ENCODE assay signal across 1 cellular context in the genomic region with DNA sequence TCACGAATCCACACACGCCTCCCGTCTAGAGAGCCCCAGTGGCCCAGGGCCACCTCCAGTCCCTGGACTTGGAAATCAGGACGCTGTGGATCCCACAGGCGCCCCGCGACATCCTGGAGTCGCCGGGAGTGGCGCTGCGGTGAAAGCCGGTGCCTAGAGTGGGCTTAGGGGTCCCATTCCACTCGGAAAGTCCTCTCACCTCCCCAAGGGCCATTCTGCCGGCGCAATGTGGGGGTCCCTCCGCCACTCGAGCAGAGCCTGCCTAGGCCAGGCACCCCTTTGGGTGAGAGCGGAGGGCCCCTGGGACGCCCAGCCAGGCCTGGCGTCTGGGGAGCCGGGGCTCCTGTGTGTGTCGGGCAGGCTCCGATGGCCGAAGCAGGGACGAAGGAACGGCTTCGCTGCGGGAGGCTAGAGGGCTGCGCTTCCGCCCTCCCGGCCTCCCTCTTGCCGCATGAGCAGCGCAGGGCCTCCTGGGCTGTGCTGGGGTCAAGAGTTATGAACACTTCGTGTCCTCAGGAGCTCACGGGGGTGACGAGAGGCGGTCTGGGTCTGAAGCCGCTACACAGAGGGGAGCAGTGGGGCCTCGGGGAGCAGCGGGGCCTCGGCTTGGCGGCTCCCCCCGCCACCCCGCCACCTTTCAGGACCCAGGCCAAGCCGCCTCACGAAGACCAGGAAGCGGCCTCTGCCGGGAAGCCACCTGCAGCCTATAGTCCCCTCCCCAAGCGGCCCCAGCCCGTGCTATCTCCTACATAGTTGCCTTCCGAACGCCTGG.
TF ChIP-seq lines count a peak whose summit lies in the region.

No MANE protein-coding gene starts in this region.

TF ChIP-seq in GM23338, 12 proteins besides CTCF, POLR2A, EP300 and RAD21 (continued from another document):
- TF ChIP-seq, protein P1, sequence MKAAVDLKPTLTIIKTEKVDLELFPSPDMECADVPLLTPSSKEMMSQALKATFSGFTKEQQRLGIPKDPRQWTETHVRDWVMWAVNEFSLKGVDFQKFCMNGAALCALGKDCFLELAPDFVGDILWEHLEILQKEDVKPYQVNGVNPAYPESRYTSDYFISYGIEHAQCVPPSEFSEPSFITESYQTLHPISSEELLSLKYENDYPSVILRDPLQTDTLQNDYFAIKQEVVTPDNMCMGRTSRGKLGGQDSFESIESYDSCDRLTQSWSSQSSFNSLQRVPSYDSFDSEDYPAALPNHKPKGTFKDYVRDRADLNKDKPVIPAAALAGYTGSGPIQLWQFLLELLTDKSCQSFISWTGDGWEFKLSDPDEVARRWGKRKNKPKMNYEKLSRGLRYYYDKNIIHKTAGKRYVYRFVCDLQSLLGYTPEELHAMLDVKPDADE (IDR thresholded peaks at IDR 0.05) = peak; percentile 33; the same call in 1 of the 2 replicates
- TF ChIP-seq ZNF462 (CRISPR knock-in tag; IDR thresholded peaks at IDR 0.05) = no peak
- no peak for TF ChIP-seq STAT1 (IDR thresholded peaks at IDR 0.05; ENCODE audit: unreplicated experiment)
TF ChIP-seq in GM23338: peak in this region for 3.
